ENCODE assay signal across 16 cellular contexts in genomic region chr19:18308948-18309325, GRCh38. TPM values are rescaled to one million over a fixed set of nuclear protein-coding genes. Genes with fewer than 3 reads are reported as not detected.
"Had no signal": no experiment of that assay in that cellular context is flagged by ENCODE, and none has a peak within 500 bp of the region (broad histone marks: within the 10 kb centered on the region; RNA-seq: fewer than 3 reads in every experiment).

No MANE protein-coding gene starts in this region.

- H3K9me3 Mint-ChIP-seq: activated T-helper 2 cell treated with anti-CD3 and anti-CD28 coated beads, Interferon-gamma antibody, Interleukin-2, Interleukin-4, amounts not matched to agents 10 μg/mL and 5 μg/mL and 100 μg/mL, durations not matched to agents 14 hours and 24 hours and 36 hours; naive thymus-derived CD8-positive, alpha-beta T cell had no signal

- H3K4me3 ChIP-seq: heart left ventricle, mucosa of descending colon, thyroid gland had no signal

- DNase-seq: activated CD4-positive, alpha-beta T cell treated with anti-CD3 and anti-CD28 coated beads, Interleukin-2, amount 50 U/mL, for 48 hours; foreskin keratinocyte; heart left ventricle; mammary epithelial cell; naive thymus-derived CD8-positive, alpha-beta T cell; SHP77 treated with DMSO at 0.1 percent for 48 hours; stimulated activated CD4-positive, alpha-beta T cell treated with anti-CD3 and anti-CD28 coated beads, Interleukin-12 subunit alpha, Interleukin-12 subunit beta, amount 100 ng/mL, for 4 hours; T-helper 2 cell; thyroid gland had no signal

- FAIRE-seq: bronchial epithelial cell had no signal

- H3K27ac ChIP-seq: foreskin keratinocyte, thyroid gland had no signal

- ATAC-seq: activated CD4-positive, CD25-positive, alpha-beta regulatory T cell treated with anti-CD3 and anti-CD28 coated beads, Interleukin-2, amount 50 U/mL, for 24 hours; heart left ventricle; mucosa of descending colon; naive thymus-derived CD8-positive, alpha-beta T cell; sciatic nerve had no signal

- H3K27me3 ChIP-seq: foreskin keratinocyte, heart left ventricle, thyroid gland had no signal

- H3K27me3 Mint-ChIP-seq: activated naive CD8-positive, alpha-beta T cell; naive thymus-derived CD8-positive, alpha-beta T cell; progenitor cell of endocrine pancreas had no signal

- H3K4me3 Mint-ChIP-seq: activated naive CD8-positive, alpha-beta T cell; naive thymus-derived CD8-positive, alpha-beta T cell had no signal

- H3K9me3 ChIP-seq: heart left ventricle, mucosa of descending colon, thyroid gland had no signal

- H3K27ac Mint-ChIP-seq: activated T-helper 2 cell treated with anti-CD3 and anti-CD28 coated beads, Interferon-gamma antibody, Interleukin-2, Interleukin-4, amounts not matched to agents 10 μg/mL and 5 μg/mL and 100 μg/mL, durations not matched to agents 14 hours and 24 hours and 36 hours; progenitor cell of endocrine pancreas had no signal

RNA-seq across cellular contexts. Expression of gene IQCN, which starts 34.7 kb away (rescaled TPM):
- total RNA-seq: bronchial epithelial cell had no signal
- polyA plus RNA-seq: foreskin keratinocyte had no signal
